ENCODE assay signal across 22 cellular contexts in the genomic region with DNA sequence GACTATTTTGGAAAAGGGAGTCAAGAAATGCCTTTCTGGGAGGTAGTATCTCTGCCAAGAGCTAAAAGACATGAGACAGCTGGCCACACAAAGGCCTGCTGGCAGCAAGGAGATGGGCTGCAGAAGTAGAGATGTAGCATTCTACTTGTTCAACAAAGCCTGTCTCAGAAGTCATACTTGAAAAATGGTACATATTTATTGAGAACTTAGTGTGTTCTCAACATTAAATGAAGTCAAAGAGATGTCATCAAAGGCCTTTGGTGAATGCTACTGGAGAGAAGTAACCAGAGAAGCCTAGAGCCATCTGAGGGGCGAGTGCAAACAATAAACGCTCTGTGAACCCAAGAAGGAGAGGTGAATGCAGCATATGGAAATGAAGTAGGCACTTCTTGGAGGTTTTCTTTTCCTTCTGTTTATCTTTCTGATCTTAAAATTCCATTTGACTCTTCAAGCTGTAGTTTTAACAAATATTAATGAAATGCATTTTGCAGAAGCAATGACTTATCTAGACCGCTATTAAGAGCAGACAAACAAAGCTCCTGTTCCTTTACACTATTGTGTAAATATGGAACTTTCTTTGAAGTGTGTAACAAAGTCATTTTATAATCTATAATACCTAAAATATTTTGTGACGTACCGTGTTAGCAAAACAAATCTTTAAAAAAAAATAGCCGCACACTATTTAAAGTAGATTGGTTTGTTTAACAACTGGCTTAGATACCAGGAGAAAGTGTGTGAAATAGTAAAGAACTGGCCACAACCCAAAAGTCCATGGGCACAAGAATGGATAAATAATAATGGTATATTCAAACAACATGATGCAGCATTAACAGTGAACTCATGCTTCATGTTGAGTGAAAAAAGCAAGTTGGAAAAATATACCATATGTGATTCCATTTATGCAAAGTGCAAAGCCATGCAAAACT.
DNase-seq lines count a peak whose midpoint lies in the region; ATAC-seq, FAIRE-seq and TF ChIP-seq lines count a peak whose summit lies in the region.
"Had no signal": no experiment of that assay in that cellular context is flagged by ENCODE, and none has a peak within 500 bp of the region (broad histone marks: within the 10 kb centered on the region; RNA-seq: fewer than 3 reads in every experiment).

No MANE protein-coding gene starts in this region.

- ATAC-seq in left ventricle myocardium superior (peak; percentile 43), heart left ventricle (no peak), upper lobe of left lung (ENCODE audit: low FRiP score in 2 of 2) (no peak), HG03039 (IDR thresholded peaks at IDR 0.05; ENCODE audit: unreplicated experiment) (no peak)
- no peak for ATAC-seq in naive thymus-derived CD8-positive, alpha-beta T cell
- ATAC-seq: CD8-positive, alpha-beta T cell; HCT116; stimulated activated memory B cell treated with anti-CD40 and anti-IgM and Interleukin-4, amounts not matched to agents 10 μg/mL and 1 μg/mL and 100 μg/mL, for 72 hours; T-helper 17 cell had no signal

- no peak overlapping the region for H3K27ac Mint-ChIP-seq in naive thymus-derived CD8-positive, alpha-beta T cell
- H3K27ac Mint-ChIP-seq: activated naive CD4-positive, alpha-beta T cell treated with anti-CD3 and anti-CD28 coated beads, Interleukin-2, amount 50 U/mL, for 24 hours; CD8-positive, alpha-beta T cell; stimulated activated memory B cell treated with anti-CD40 and anti-IgM and Interleukin-4, amounts not matched to agents 10 μg/mL and 1 μg/mL and 100 μg/mL, for 72 hours; T-helper 17 cell had no signal

- TF ChIP-seq CTCF in heart left ventricle (IDR thresholded peaks at IDR 0.05) (no peak), bronchial epithelial cell (IDR thresholded peaks at IDR 0.05; ENCODE audit: insufficient read depth, low read length, severe bottlenecking) (no peak), upper lobe of left lung (IDR thresholded peaks at IDR 0.05) (no peak)

- FAIRE-seq in bronchial epithelial cell (lab: Jason Lieb, UNC), result peak; percentile 13
- FAIRE-seq: G401.6, GM12892, small intestine, urothelium cell line had no signal

- no peak for TF ChIP-seq POLR2A in heart left ventricle (IDR thresholded peaks at IDR 0.05)
- TF ChIP-seq POLR2A in upper lobe of left lung (IDR thresholded peaks at IDR 0.05), result no peak

- WGBS in heart left ventricle, 4 donors, result 93 to 95% (median 94%) methylated on average over 6 of the region's 6 CpGs
- 60 to 74% methylated on average over 6 of the region's 6 CpGs for WGBS in upper lobe of left lung, 2 donors

- DNase-seq in left ventricle myocardium superior, result no peak
- DNase-seq in heart left ventricle, result no peak
- DNase-seq in bronchial epithelial cell (ENCODE audit: low read depth), result no peak
- DNase-seq in myocyte (ENCODE audit: low read depth), result peak; percentile 65
- DNase-seq in upper lobe of left lung, result no peak
- DNase-seq in naive thymus-derived CD8-positive, alpha-beta T cell, result no peak
- DNase-seq in amygdala (lab: John Stamatoyannopoulos, UW), result no peak
- DNase-seq: activated CD4-positive, alpha-beta T cell treated with anti-CD3 and anti-CD28 coated beads for 1 hour; brain microvascular endothelial cell; CD8-positive, alpha-beta T cell; effector CD8-positive, alpha-beta T cell; NCI-H2107; small intestine; T-helper 17 cell had no signal

- peaks cover 5 to 73% (median 33%) of the 10 kb centered on the region in 12 donors for H3K4me1 ChIP-seq in heart left ventricle
- peaks cover 32 to 66% (median 49%) of the 10 kb centered on the region in 4 donors for H3K4me1 ChIP-seq in upper lobe of left lung

- POLR2A ChIA-PET in naive thymus-derived CD8-positive, alpha-beta T cell (lab: Charles Lee), result no interaction called here

- H3K9me3 Mint-ChIP-seq in naive thymus-derived CD8-positive, alpha-beta T cell, result no peaks in the 10 kb centered on the region
- H3K9me3 Mint-ChIP-seq: CD8-positive, alpha-beta T cell; stimulated activated memory B cell treated with anti-CD40 and anti-IgM and Interleukin-4, amounts not matched to agents 10 μg/mL and 1 μg/mL and 100 μg/mL, for 72 hours had no signal

- peaks cover 0 to 6% (median 0%) of the 10 kb centered on the region in 4 donors for H3K4me1 Mint-ChIP-seq in naive thymus-derived CD8-positive, alpha-beta T cell
- H3K4me1 Mint-ChIP-seq: activated naive CD4-positive, alpha-beta T cell treated with anti-CD3 and anti-CD28 coated beads, Interleukin-2, amount 50 U/mL, for 24 hours; T-helper 17 cell had no signal

- intact Hi-C loops in left ventricle myocardium superior (cut with micrococcal nuclease), result no loop called here
- intact Hi-C loops in heart left ventricle (cut with DNase I), result no loop called here

- no peak overlapping the region for H3K4me3 ChIP-seq in heart left ventricle
- no peak overlapping the region for H3K4me3 ChIP-seq in bronchial epithelial cell (ENCODE audit: low read depth, low read length)
- no peak overlapping the region for H3K4me3 ChIP-seq in upper lobe of left lung

- H3K27me3 ChIP-seq in heart left ventricle (no peaks in the 10 kb centered on the region), bronchial epithelial cell (ENCODE audit: control insufficient read depth, insufficient read depth, low read length) (no peaks in the 10 kb centered on the region), upper lobe of left lung (no peaks in the 10 kb centered on the region)
- H3K27me3 ChIP-seq: brain microvascular endothelial cell, neutrophil had no signal

- H3K9me3 ChIP-seq in heart left ventricle (no peaks in the 10 kb centered on the region), upper lobe of left lung (no peaks in the 10 kb centered on the region)
- H3K9me3 ChIP-seq: neutrophil had no signal

- H3K4me3 Mint-ChIP-seq in naive thymus-derived CD8-positive, alpha-beta T cell, result no peak overlapping the region
- H3K4me3 Mint-ChIP-seq: activated naive CD4-positive, alpha-beta T cell treated with anti-CD3 and anti-CD28 coated beads, Interleukin-2, amount 50 U/mL, for 24 hours; CD8-positive, alpha-beta T cell; stimulated activated memory B cell treated with anti-CD40 and anti-IgM and Interleukin-4, amounts not matched to agents 10 μg/mL and 1 μg/mL and 100 μg/mL, for 72 hours; T-helper 17 cell had no signal

- H3K27ac ChIP-seq in heart left ventricle (peak overlapping the region in 6 of 12 donors; percentile 17 to 61 (median 47)), upper lobe of left lung (peak overlapping the region in 3 of 4 donors; percentile 54 to 60 (median 60))
- H3K27ac ChIP-seq: brain microvascular endothelial cell, neutrophil had no signal

- no peak for TF ChIP-seq EP300 in upper lobe of left lung (IDR thresholded peaks at IDR 0.05)

- H3K27me3 Mint-ChIP-seq in naive thymus-derived CD8-positive, alpha-beta T cell, result peaks cover 3 to 24% (median 3%) of the 10 kb centered on the region in 5 donors
- H3K27me3 Mint-ChIP-seq: activated naive CD4-positive, alpha-beta T cell treated with anti-CD3 and anti-CD28 coated beads, Interleukin-2, amount 50 U/mL, for 24 hours; stimulated activated memory B cell treated with anti-CD40 and anti-IgM and Interleukin-4, amounts not matched to agents 10 μg/mL and 1 μg/mL and 100 μg/mL, for 72 hours had no signal

- no peaks in the 10 kb centered on the region for H3K36me3 Mint-ChIP-seq in naive thymus-derived CD8-positive, alpha-beta T cell
- H3K36me3 Mint-ChIP-seq: activated naive CD4-positive, alpha-beta T cell treated with anti-CD3 and anti-CD28 coated beads, Interleukin-2, amount 50 U/mL, for 24 hours; CD8-positive, alpha-beta T cell had no signal

- H3K36me3 ChIP-seq in heart left ventricle, result no peaks in the 10 kb centered on the region
- no peaks in the 10 kb centered on the region for H3K36me3 ChIP-seq in bronchial epithelial cell (ENCODE audit: control insufficient read depth, insufficient read depth, low read length)
- H3K36me3 ChIP-seq in upper lobe of left lung, result no peaks in the 10 kb centered on the region
- H3K36me3 ChIP-seq: brain microvascular endothelial cell, neutrophil had no signal
